In the genomic region with DNA sequence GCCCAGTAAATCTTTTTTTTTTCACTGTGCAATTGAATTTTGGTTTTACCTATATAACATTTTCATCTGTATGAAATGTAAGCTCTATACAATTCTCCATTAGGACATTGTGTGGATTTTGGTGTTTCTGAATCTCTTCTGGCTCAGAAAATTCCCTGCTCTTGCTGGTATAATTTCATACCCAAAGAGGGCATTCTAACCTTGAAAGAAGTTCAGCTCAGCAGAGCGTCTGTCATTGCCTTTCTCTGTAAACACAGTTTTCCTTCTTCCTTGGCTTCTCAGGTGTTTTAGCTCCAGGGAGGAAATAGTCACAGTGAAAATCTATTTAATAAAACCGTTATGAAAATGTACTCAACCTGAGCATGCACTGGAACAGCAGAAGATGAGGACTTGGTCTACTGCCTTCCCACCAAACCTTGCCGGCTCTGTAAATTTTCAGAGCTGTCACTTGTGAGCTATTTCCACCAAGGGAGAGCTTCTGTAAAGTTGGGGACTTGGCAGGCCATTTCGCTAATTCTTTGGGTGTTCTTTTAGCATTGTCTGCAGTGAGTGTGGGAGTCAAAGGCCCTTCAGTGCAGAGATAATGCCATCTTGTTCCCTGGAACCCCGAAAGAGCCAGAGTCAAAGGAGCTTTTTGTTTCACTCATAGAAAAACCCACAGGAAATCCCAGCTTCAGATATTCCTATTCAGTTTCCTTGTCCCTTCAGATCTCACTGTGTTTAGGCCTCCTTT, we compare ENCODE assay signal across 20 cellular contexts. TPM values are rescaled to one million over a fixed set of nuclear protein-coding genes. Genes with fewer than 3 reads are reported as not detected.
DNase-seq lines count a peak whose midpoint lies in the region; ATAC-seq and TF ChIP-seq lines count a peak whose summit lies in the region.
"Had no signal": no experiment of that assay in that cellular context is flagged by ENCODE, and none has a peak within 500 bp of the region (broad histone marks: within the 10 kb centered on the region; RNA-seq: fewer than 3 reads in every experiment).

No MANE protein-coding gene starts in this region.

- DNase-seq in Right ventricle myocardium superior (no peak), cardiac septum (ENCODE audit: low spot score) (no peak), caudate nucleus (lab: John Stamatoyannopoulos, UW) (peak in 40 of 61 donors; percentile 8 to 73 (median 38)), medulla oblongata (ENCODE audit: extremely low spot score) (peak; percentile 89), neural progenitor cell (ENCODE audit: low spot score) (no peak), GM23338 (ENCODE audit: low spot score) (no peak)
- DNase-seq: activated CD4-positive, alpha-beta T cell treated with anti-CD3 and anti-CD28 coated beads, Interleukin-2, amount 10 ng/mL, durations not matched to agents 24 days and 14 days; activated gamma-delta T cell treated with Interleukin-2 at 50 U/mL for 16 hours; CD4-positive, alpha-beta T cell; DMS79; effector CD8-positive, alpha-beta T cell; H7; immature natural killer cell; lower lobe of right lung; NCI-H1417 treated with DMSO at 0.1 percent for 48 hours had no signal

- H3K4me3 Mint-ChIP-seq in neural progenitor cell (no peak overlapping the region), GM23338 (no peak overlapping the region)
- H3K4me3 Mint-ChIP-seq: activated CD4-positive, alpha-beta T cell treated with anti-CD3 and anti-CD28 coated beads, Interleukin-2, amount 10 ng/mL, durations not matched to agents 24 days and 14 days; CD4-positive, alpha-beta T cell; central memory CD8-positive, alpha-beta T cell had no signal

- H3K27me3 ChIP-seq in neural progenitor cell = no peaks in the 10 kb centered on the region
- no peaks in the 10 kb centered on the region for H3K27me3 ChIP-seq in GM23338 (ENCODE audit: insufficient read depth)

- peaks cover 6% of the 10 kb centered on the region for H3K36me3 Mint-ChIP-seq in neural progenitor cell
- peaks cover 7% of the 10 kb centered on the region; the same call in 2 of the 3 replicates for H3K36me3 Mint-ChIP-seq in GM23338 (ENCODE audit: low read depth)
- H3K36me3 Mint-ChIP-seq: immature natural killer cell had no signal

- ATAC-seq in Right ventricle myocardium superior (ENCODE audit: poor library complexity) (peak; percentile 45), GM23338 (no peak), GM19455 (IDR thresholded peaks at IDR 0.05; ENCODE audit: unreplicated experiment) (no peak)
- ATAC-seq: lower lobe of right lung had no signal

- no peak overlapping the region for H3K9ac ChIP-seq in neural progenitor cell

- H3K36me3 ChIP-seq in neural progenitor cell (no peaks in the 10 kb centered on the region), GM23338 (ENCODE audit: insufficient read depth) (no peaks in the 10 kb centered on the region)
- H3K36me3 ChIP-seq: lower lobe of right lung, prostate gland had no signal

- H3K4me1 ChIP-seq in neural progenitor cell (no peaks in the 10 kb centered on the region), GM23338 (ENCODE audit: insufficient read depth) (no peaks in the 10 kb centered on the region)
- H3K4me1 ChIP-seq: lower lobe of right lung, prostate gland had no signal

- no peaks in the 10 kb centered on the region for H3K9me3 ChIP-seq in neural progenitor cell (ENCODE audit: low read depth)
- H3K9me3 ChIP-seq: lower lobe of right lung, prostate gland had no signal

- H3K9me3 Mint-ChIP-seq in neural progenitor cell (peaks cover 13% of the 10 kb centered on the region), GM23338 (peaks cover 16% of the 10 kb centered on the region; the same call in 2 of the 3 replicates)
- H3K9me3 Mint-ChIP-seq: central memory CD8-positive, alpha-beta T cell had no signal

- intact Hi-C loops in Right ventricle myocardium superior (cut with DNase I) = no loop called here
- intact Hi-C loops in cardiac septum (cut with DNase I) = no loop called here

- H3K27ac ChIP-seq in caudate nucleus (ENCODE audit: low read depth, low read length) (peak overlapping the region; percentile 74), temporal lobe (ENCODE audit: low read depth, low read length) (peak overlapping the region; percentile 81), neural progenitor cell (no peak overlapping the region), GM23338 (ENCODE audit: low read depth) (no peak overlapping the region)
- H3K27ac ChIP-seq: lower lobe of right lung, prostate gland, RWPE1 had no signal

- no peak overlapping the region for H2AFZ ChIP-seq in neural progenitor cell (replicated peaks)
- H2AFZ ChIP-seq in GM23338 = no peak overlapping the region

- no peak overlapping the region for H3K27ac Mint-ChIP-seq in neural progenitor cell
- no peak overlapping the region for H3K27ac Mint-ChIP-seq in GM23338
- H3K27ac Mint-ChIP-seq: activated CD4-positive, alpha-beta T cell treated with anti-CD3 and anti-CD28 coated beads, Interleukin-2, amount 10 ng/mL, durations not matched to agents 24 days and 14 days; immature natural killer cell had no signal

- TF ChIP-seq CTCF in neural progenitor cell (IDR thresholded peaks at IDR 0.05) (no peak), GM23338 (conservative IDR thresholded peaks at IDR 0.05; ENCODE audit: low read depth in 2 of 2) (no peak)

- H3K4me2 ChIP-seq in neural progenitor cell (no peak overlapping the region), GM23338 (no peak overlapping the region)

- H3K4me3 ChIP-seq in neural progenitor cell = no peak overlapping the region
- no peak overlapping the region for H3K4me3 ChIP-seq in GM23338
- H3K4me3 ChIP-seq: lower lobe of right lung, prostate gland had no signal

- H3K27me3 Mint-ChIP-seq in neural progenitor cell (ENCODE audit: insufficient read depth, low read depth) = peaks cover 2% of the 10 kb centered on the region
- H3K27me3 Mint-ChIP-seq in GM23338 (ENCODE audit: insufficient read depth, low read depth, poor library complexity) = peaks cover 1% of the 10 kb centered on the region
- H3K27me3 Mint-ChIP-seq: activated CD4-positive, alpha-beta T cell treated with anti-CD3 and anti-CD28 coated beads, Interleukin-2, amount 10 ng/mL, durations not matched to agents 24 days and 14 days; CD4-positive, alpha-beta T cell; central memory CD8-positive, alpha-beta T cell had no signal

- H3K79me2 ChIP-seq in neural progenitor cell (ENCODE audit: low read depth) (no peaks in the 10 kb centered on the region), GM23338 (replicated peaks; ENCODE audit: insufficient read depth) (no peaks in the 10 kb centered on the region)

- H4K20me1 ChIP-seq in neural progenitor cell (ENCODE audit: low read depth) (no peaks in the 10 kb centered on the region), GM23338 (replicated peaks; ENCODE audit: insufficient read depth) (no peaks in the 10 kb centered on the region)

- H3F3A ChIP-seq in neural progenitor cell (ENCODE audit: low read depth) (no peaks in the 10 kb centered on the region), GM23338 (replicated peaks; ENCODE audit: low read depth) (no peaks in the 10 kb centered on the region)

- no peaks in the 10 kb centered on the region for H3K9me2 ChIP-seq in GM23338 (ENCODE audit: insufficient read depth)

- H3K4me1 Mint-ChIP-seq in neural progenitor cell (no peaks in the 10 kb centered on the region), GM23338 (no peaks in the 10 kb centered on the region)

TF ChIP-seq in GM23338, 12 proteins besides CTCF, POLR2A, EP300 and RAD21 (continues in another document):
- TF ChIP-seq NANOG (IDR thresholded peaks at IDR 0.05; ENCODE audit: borderline replicate concordance) = no peak
- no peak for TF ChIP-seq CREB1 (CRISPR knock-in tag; IDR thresholded peaks at IDR 0.05; ENCODE audit: low read depth)
- TF ChIP-seq POLR2AphosphoS5 (IDR thresholded peaks at IDR 0.05; ENCODE audit: low read depth) = no peak

RNA-seq across cellular contexts. Expression of gene DISC1, which starts 16.2 kb away (rescaled TPM):
- total RNA-seq in Right ventricle myocardium superior = 3.0 TPM
- total RNA-seq in cardiac septum = 5.5 TPM
- total RNA-seq in temporal lobe = 4.4 TPM
- 1.8 and 3.2 TPM in 2 replicates for total RNA-seq in neural progenitor cell (ENCODE audit: low replicate concordance)
- 6.5 TPM in 2 replicates for total RNA-seq in GM23338 (2014; rRNA removed; shearing (Covaris generic))
- 1.6 and 2.1 TPM in 2 replicates for polyA plus RNA-seq in GM23338 (2016; fragmentation: Nextera tagmentation; extraction: Ambion mirVana)

Comparison
In these comparisons a context has a peak if more than half of its experiments do, and no peak if none do; other contexts are left out.
1. DNase-seq: peak in caudate nucleus (40 of 61) and medulla oblongata (single experiment); none in Right ventricle myocardium superior (single experiment), cardiac septum (single experiment), neural progenitor cell (single experiment) and GM23338 (single experiment).
2. H3K27ac ChIP-seq: peak in caudate nucleus (single experiment) and temporal lobe (single experiment); none in neural progenitor cell (single experiment) and GM23338 (single experiment).